Comparison of ENCODE assay signal across 8 cellular contexts in the genomic region with DNA sequence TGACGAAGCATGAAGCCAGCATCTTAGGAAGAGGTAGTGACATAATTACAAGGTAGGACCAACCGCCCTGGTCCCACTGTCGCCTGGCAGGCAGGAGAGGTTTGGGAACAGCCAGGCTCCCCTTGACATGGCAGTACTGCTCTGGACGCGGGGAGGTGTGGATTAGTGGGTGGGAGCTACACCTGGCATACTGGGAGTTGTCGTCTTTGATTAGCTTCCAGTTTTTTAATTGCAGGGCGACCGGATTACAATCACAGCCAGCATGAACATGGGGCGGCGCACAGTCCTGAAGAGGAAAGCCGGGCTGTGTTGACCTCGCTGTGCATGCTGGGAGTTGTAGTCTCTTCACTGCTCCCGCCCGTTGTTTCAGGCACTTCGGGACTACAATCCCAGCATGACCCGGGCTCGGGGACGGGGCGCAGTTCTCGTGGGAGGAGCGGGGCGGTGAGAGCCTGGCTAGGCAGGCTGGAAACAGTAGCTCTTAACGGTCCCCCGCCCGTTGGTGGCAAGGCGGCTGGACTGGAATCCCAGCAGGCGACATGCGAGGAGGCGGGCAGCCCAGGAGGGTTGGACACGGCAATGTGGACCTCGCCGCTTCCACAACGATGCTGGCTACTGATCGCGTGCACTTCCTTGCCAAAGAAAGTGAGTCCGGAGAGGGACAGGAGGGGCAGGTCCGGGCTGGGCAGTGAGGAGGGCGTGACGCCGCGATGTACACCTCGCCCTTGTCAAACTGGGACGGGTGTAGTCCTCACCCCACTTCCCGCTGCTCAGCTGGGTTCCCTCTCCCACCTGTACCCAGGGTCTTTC.
DNase-seq lines count a peak whose midpoint lies in the region; ATAC-seq and TF ChIP-seq lines count a peak whose summit lies in the region.

No MANE protein-coding gene starts in this region.

- peaks cover 0 to 5% of the 10 kb centered on the region in 2 donors for H3K4me1 Mint-ChIP-seq in natural killer cell treated with Interleukin-12 subunit alpha and Interleukin-12 subunit beta and Interleukin-15 and Interleukin-18, amount 100 ng/mL, for 72 hours (ENCODE audit: low read depth in 2 of 2)

- no peak overlapping the region for H3K4me3 Mint-ChIP-seq in natural killer cell treated with Interleukin-12 subunit alpha and Interleukin-12 subunit beta and Interleukin-15 and Interleukin-18, amount 100 ng/mL, for 72 hours

- H3K27me3 Mint-ChIP-seq in natural killer cell treated with Interleukin-12 subunit alpha and Interleukin-12 subunit beta and Interleukin-15 and Interleukin-18, amount 100 ng/mL, for 72 hours = no peaks in the 10 kb centered on the region

- no peaks in the 10 kb centered on the region for H3K9me3 ChIP-seq in stomach smooth muscle (ENCODE audit: control insufficient read depth in 2 of 2, low read length in 2 of 2)

- H3K27me3 ChIP-seq in dorsolateral prefrontal cortex (peaks cover 0 to 4% (median 0%) of the 10 kb centered on the region in 45 donors), stomach smooth muscle (ENCODE audit: control insufficient read depth in 1 of 2, insufficient read depth in 2 of 2, low read length in 2 of 2) (no peaks in the 10 kb centered on the region)

- peaks cover 5% of the 10 kb centered on the region for H3K9me3 Mint-ChIP-seq in natural killer cell treated with Interleukin-12 subunit alpha and Interleukin-12 subunit beta and Interleukin-15 and Interleukin-18, amount 100 ng/mL, for 72 hours

- DNase-seq in SIG-M5 treated with dmso at 0.1 percent for 504 hours (lab: John Stamatoyannopoulos, UW; ENCODE audit: unreplicated experiment) = peak; percentile 71
- DNase-seq in SIG-M5 (lab: John Stamatoyannopoulos, UW) = no peak
- peak; percentile 86 for DNase-seq in activated CD4-positive, alpha-beta T cell treated with anti-CD3 and anti-CD28 coated beads, Interleukin-2, amount 50 U/mL, for 1 hour
- DNase-seq in dorsolateral prefrontal cortex = peak; percentile 81 to 99 (median 95)
- peak; percentile 88 for DNase-seq in natural killer cell treated with Interleukin-12 subunit alpha and Interleukin-12 subunit beta and Interleukin-15 and Interleukin-18, amount 100 ng/mL, for 72 hours (ENCODE audit: low spot score)
- DNase-seq in RWPE1 (ENCODE audit: low spot score) = no peak
- no peak for DNase-seq in foreskin fibroblast

- peak in 28 of 56 donors; percentile 6 to 52 (median 30) for TF ChIP-seq CTCF in dorsolateral prefrontal cortex (IDR thresholded peaks at IDR 0.05 in 54 of 56, conservative IDR thresholded peaks at IDR 0.05 in 2 of 56; ENCODE audit: low read depth in 1 of 56, partially characterized antibody in 56 of 56)
- TF ChIP-seq CTCF in RWPE1 (conservative IDR thresholded peaks at IDR 0.05; ENCODE audit: low read depth) = no peak
- no peak for TF ChIP-seq CTCF in foreskin fibroblast (IDR thresholded peaks at IDR 0.05; ENCODE audit: low read depth, low read length)

- H3K4me1 ChIP-seq in stomach smooth muscle (ENCODE audit: control insufficient read depth, insufficient read depth, low read length) = peaks cover 10% of the 10 kb centered on the region

- H3K27ac ChIP-seq in dorsolateral prefrontal cortex (peak overlapping the region in 39 of 59 donors; percentile 6 to 84 (median 63)), stomach smooth muscle (ENCODE audit: low read length) (peak overlapping the region; percentile 53), RWPE1 (no peak overlapping the region)

- POLR2A ChIA-PET in RWPE1 (lab: Yijun Ruan, JAX; ENCODE audit: low non-redundant PET) = no interaction called here

- H3K27ac Mint-ChIP-seq in natural killer cell treated with Interleukin-12 subunit alpha and Interleukin-12 subunit beta and Interleukin-15 and Interleukin-18, amount 100 ng/mL, for 72 hours = peak overlapping the region in 1 of 2 donors; percentile 83

- H3K9ac ChIP-seq in stomach smooth muscle (ENCODE audit: low read length in 2 of 2) = peak overlapping the region; percentile 8 to 73

- peaks cover 12% of the 10 kb centered on the region for H3K36me3 Mint-ChIP-seq in natural killer cell treated with Interleukin-12 subunit alpha and Interleukin-12 subunit beta and Interleukin-15 and Interleukin-18, amount 100 ng/mL, for 72 hours

- ATAC-seq in natural killer cell treated with Interleukin-12 subunit alpha and Interleukin-12 subunit beta and Interleukin-15 and Interleukin-18, amount 100 ng/mL, for 72 hours = peak in 1 of 2 donors; percentile 97

- CTCF ChIA-PET in RWPE1 (lab: Yijun Ruan, JAX) = no interaction called here

- intact Hi-C loops in dorsolateral prefrontal cortex (cut with DNase I) = loop anchor here (1.0 to 2.0 kb wide), 2 partner anchors 26 kb away; no protein-coding TSS in a partner anchor

- H3K36me3 ChIP-seq in stomach smooth muscle (ENCODE audit: control insufficient read depth in 2 of 2, insufficient read depth in 2 of 2, low read length in 2 of 2) = no peaks in the 10 kb centered on the region

- H3K4me3 ChIP-seq in dorsolateral prefrontal cortex (peak overlapping the region; percentile 35 to 95 (median 77)), stomach smooth muscle (ENCODE audit: low read length in 2 of 2) (peak overlapping the region; percentile 93 to 100), foreskin fibroblast (ENCODE audit: low read depth in 1 of 2, low read length in 2 of 2) (no peak overlapping the region)

Comparison
In these comparisons a context has a peak if more than half of its experiments do, and no peak if none do; other contexts are left out.
1. DNase-seq: peak in SIG-M5 treated with dmso at 0.1 percent for 504 hours (single experiment), activated CD4-positive, alpha-beta T cell treated with anti-CD3 and anti-CD28 coated beads, Interleukin-2, amount 50 U/mL, for 1 hour (single experiment), dorsolateral prefrontal cortex (10 of 10) and natural killer cell treated with Interleukin-12 subunit alpha and Interleukin-12 subunit beta and Interleukin-15 and Interleukin-18, amount 100 ng/mL, for 72 hours (single experiment); none in SIG-M5 (single experiment), RWPE1 (single experiment) and foreskin fibroblast (0 of 2).
2. H3K4me3 ChIP-seq: peak in dorsolateral prefrontal cortex (59 of 59) and stomach smooth muscle (2 of 2); none in foreskin fibroblast (0 of 2).